1 cellular context compared by ENCODE assay signal in genomic region chr14:72788972-72789728, GRCh38.
A peak's percentile ranks its signal among the peaks of the same experiment; 100 is the strongest.
TF ChIP-seq lines count a peak whose summit lies in the region.

No MANE protein-coding gene starts in this region.

TF ChIP-seq in K562, 482 proteins besides CTCF, POLR2A, EP300 and RAD21 (continued from another document):
- TF ChIP-seq USF1 (CRISPR knock-in tag; IDR thresholded peaks at IDR 0.05) (peak; percentile 46; the same call in 1 of the 2 replicates), ELF4 (CRISPR knock-in tag; IDR thresholded peaks at IDR 0.05) (no peak), ZNF224 (CRISPR knock-in tag; IDR thresholded peaks at IDR 0.05) (no peak), PTBP1 (IDR thresholded peaks at IDR 0.05; ENCODE audit: low read depth, low read length) (no peak), GTF2F1 (IDR thresholded peaks at IDR 0.05; ENCODE audit: low read depth, low read length) (no peak), ZNF431 (CRISPR knock-in tag; IDR thresholded peaks at IDR 0.05) (no peak), KLF16 (IDR thresholded peaks at IDR 0.05) (no peak), USF2 (CRISPR knock-in tag; IDR thresholded peaks at IDR 0.05) (peak; percentile 25; the same call in 1 of the 2 replicates), NCOA1 (IDR thresholded peaks at IDR 0.05; ENCODE audit: low read depth) (no peak), SLC30A9 (CRISPR knock-in tag; IDR thresholded peaks at IDR 0.05) (no peak), FOXJ3 (CRISPR knock-in tag; IDR thresholded peaks at IDR 0.05) (no peak), ZBTB34 (CRISPR knock-in tag; IDR thresholded peaks at IDR 0.05) (no peak)
